In the genomic region with DNA sequence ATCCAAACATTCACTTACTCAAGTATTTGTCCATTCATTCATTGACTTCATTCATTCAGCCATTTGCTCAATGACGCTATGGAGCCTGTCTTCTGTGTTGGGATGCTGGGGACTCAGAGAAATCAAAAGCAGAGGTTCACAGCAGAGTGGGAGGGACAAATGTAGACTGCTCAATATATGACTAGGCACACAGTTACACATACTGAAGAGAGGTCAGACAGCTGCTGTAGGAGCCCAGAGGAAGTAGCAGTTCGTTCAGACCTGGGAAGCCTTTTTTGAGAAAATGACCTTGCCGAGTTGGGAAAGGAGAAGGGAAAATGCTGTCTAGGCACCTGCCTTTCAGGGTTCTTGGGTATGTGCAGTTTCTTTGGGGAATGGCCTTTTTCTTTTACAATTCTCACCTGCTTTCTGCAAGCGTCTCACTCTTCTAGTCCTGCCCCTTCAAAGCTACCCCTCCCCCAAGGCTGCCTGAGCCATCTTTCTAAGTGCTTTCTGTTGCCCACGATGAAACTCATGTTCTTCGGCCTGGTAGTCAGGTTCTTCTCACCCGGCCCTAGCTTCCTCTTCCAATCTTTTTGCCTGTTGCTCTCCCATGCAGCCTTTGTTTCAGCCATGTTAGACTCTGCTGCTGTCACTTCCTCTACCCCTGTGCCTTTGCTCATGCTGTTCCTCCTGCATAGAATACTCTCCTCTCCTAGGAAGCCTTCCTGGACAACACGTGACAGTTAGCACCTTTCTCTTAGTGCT, we compare ENCODE assay signal across 18 cellular contexts. TPM values are rescaled to one million over a fixed set of nuclear protein-coding genes. Genes with fewer than 3 reads are reported as not detected.
A peak's percentile ranks its signal among the peaks of the same experiment; 100 is the strongest.
DNase-seq lines count a peak whose midpoint lies in the region; ATAC-seq and TF ChIP-seq lines count a peak whose summit lies in the region.
"Had no signal": no experiment of that assay in that cellular context is flagged by ENCODE, and none has a peak within 500 bp of the region (broad histone marks: within the 10 kb centered on the region; RNA-seq: fewer than 3 reads in every experiment).

No MANE protein-coding gene starts in this region.

- peak overlapping the region; percentile 92 for H3K27ac ChIP-seq in subcutaneous abdominal adipose tissue (ENCODE audit: low read depth, low read length)
- H3K27ac ChIP-seq in CD4-positive, alpha-beta T cell (ENCODE audit: low read depth, low read length) = no peak overlapping the region
- H3K27ac ChIP-seq: 22Rv1, epithelial cell of prostate had no signal

- H3K36me3 Mint-ChIP-seq in CD4-positive, alpha-beta T cell (ENCODE audit: low read depth) = peaks cover 7% of the 10 kb centered on the region

- CTCF ChIA-PET in CD4-positive, alpha-beta T cell (lab: Charles Lee) = interaction anchor here (0.6 kb wide), 1 partner anchor 632 kb away, joined by 3 read pairs; no protein-coding TSS in a partner anchor

- H3K9me3 Mint-ChIP-seq in CD4-positive, alpha-beta T cell = no peaks in the 10 kb centered on the region
- H3K9me3 Mint-ChIP-seq: activated T-cell treated with anti-CD3 and anti-CD28 coated beads, Interleukin-2, amount 50 U/mL, for 4 hours; CD8-positive, alpha-beta T cell; stimulated activated naive CD8-positive, alpha-beta T cell treated with anti-CD3 and anti-CD28 coated beads, Interleukin-15, Interleukin-2, amounts not matched to agents 100 ng/mL and 50 ng/mL, for 24 hours had no signal

- POLR2A ChIA-PET in CD4-positive, alpha-beta T cell (lab: Charles Lee) = no interaction called here

- ATAC-seq in HG02870 (IDR thresholded peaks at IDR 0.05; ENCODE audit: unreplicated experiment) (peak; percentile 30), HG02840 (IDR thresholded peaks at IDR 0.05; ENCODE audit: low FRiP score, unreplicated experiment) (no peak), HG02623 (IDR thresholded peaks at IDR 0.05; ENCODE audit: unreplicated experiment) (no peak)
- ATAC-seq in CD4-positive, alpha-beta T cell (ENCODE audit: poor library complexity) = no peak
- ATAC-seq: activated CD4-positive, alpha-beta T cell treated with anti-CD3 and anti-CD28 coated beads for 36 hours; activated T-cell treated with anti-CD3 and anti-CD28 coated beads, Interleukin-2, amount 50 U/mL, for 4 hours; CD8-positive, alpha-beta T cell had no signal

- no peaks in the 10 kb centered on the region for H3K27me3 ChIP-seq in subcutaneous abdominal adipose tissue (ENCODE audit: control insufficient read depth in 5 of 5, insufficient read depth in 4 of 5, low read length in 5 of 5)
- H3K27me3 ChIP-seq in CD4-positive, alpha-beta T cell (ENCODE audit: control insufficient read depth, insufficient read depth, low read length) = no peaks in the 10 kb centered on the region

- peaks cover 3 to 54% (median 48%) of the 10 kb centered on the region in 5 donors for H3K4me1 ChIP-seq in subcutaneous abdominal adipose tissue (ENCODE audit: control insufficient read depth in 5 of 5, insufficient read depth in 5 of 5, low read length in 5 of 5)

- no peak overlapping the region for H3K27ac Mint-ChIP-seq in CD4-positive, alpha-beta T cell
- H3K27ac Mint-ChIP-seq: activated CD4-positive, alpha-beta T cell treated with anti-CD3 and anti-CD28 coated beads for 36 hours; CD8-positive, alpha-beta T cell; stimulated activated naive CD8-positive, alpha-beta T cell treated with anti-CD3 and anti-CD28 coated beads, Interleukin-15, Interleukin-2, amounts not matched to agents 100 ng/mL and 50 ng/mL, for 24 hours had no signal

- intact Hi-C loops in CD4-positive, alpha-beta T cell (cut with DNase I, micrococcal nuclease) = loop anchor here in 1 of 2 experiments (5.0 to 10.0 kb wide), 5 partner anchors 571 to 1636 kb away; partner anchors contain the start of genes C2CD3, EMSY, GVQW3 and POLD3

- no peaks in the 10 kb centered on the region for H3K9me3 ChIP-seq in subcutaneous abdominal adipose tissue (ENCODE audit: control insufficient read depth in 5 of 5, low read length in 5 of 5)
- H3K9me3 ChIP-seq in CD4-positive, alpha-beta T cell (ENCODE audit: control insufficient read depth, low read length) = no peaks in the 10 kb centered on the region

- no peak overlapping the region for H3K9ac ChIP-seq in subcutaneous abdominal adipose tissue (ENCODE audit: low read length in 5 of 5)

- no peaks in the 10 kb centered on the region for H3K36me3 ChIP-seq in subcutaneous abdominal adipose tissue (ENCODE audit: control insufficient read depth in 5 of 5, insufficient read depth in 5 of 5, low read length in 5 of 5)

- H3K27me3 Mint-ChIP-seq in CD4-positive, alpha-beta T cell = no peaks in the 10 kb centered on the region
- H3K27me3 Mint-ChIP-seq: activated CD4-positive, alpha-beta T cell treated with anti-CD3 and anti-CD28 coated beads for 36 hours had no signal

- no peak overlapping the region for H3K4me3 ChIP-seq in subcutaneous abdominal adipose tissue (ENCODE audit: low read depth in 1 of 5, low read length in 5 of 5)
- H3K4me3 ChIP-seq: PC-9 had no signal

- TF ChIP-seq CTCF in CD4-positive, alpha-beta T cell (IDR thresholded peaks at IDR 0.05) = no peak

- DNase-seq in SIG-M5 treated with dmso at 0.1 percent for 504 hours (lab: John Stamatoyannopoulos, UW; ENCODE audit: unreplicated experiment) (peak; percentile 56), SIG-M5 (lab: John Stamatoyannopoulos, UW) (no peak), NOMO-1 treated with dmso at 0.1 percent for 144 hours (lab: John Stamatoyannopoulos, UW; ENCODE audit: unreplicated experiment) (peak; percentile 47)
- no peak for DNase-seq in CD4-positive, alpha-beta T cell
- DNase-seq: activated CD4-positive, alpha-beta T cell treated with anti-CD3 and anti-CD28 coated beads for 36 hours; activated T-cell treated with anti-CD3 and anti-CD28 coated beads, Interleukin-2, amount 50 U/mL, for 4 hours; kidney; NCI-H1092; NCI-H2227 treated with DMSO at 0.1 percent for 48 hours; PC-9 had no signal

- no peak overlapping the region for H3K4me3 Mint-ChIP-seq in CD4-positive, alpha-beta T cell
- H3K4me3 Mint-ChIP-seq: activated CD4-positive, alpha-beta T cell treated with anti-CD3 and anti-CD28 coated beads for 36 hours; activated T-cell treated with anti-CD3 and anti-CD28 coated beads, Interleukin-2, amount 50 U/mL, for 4 hours; CD8-positive, alpha-beta T cell; stimulated activated naive CD8-positive, alpha-beta T cell treated with anti-CD3 and anti-CD28 coated beads, Interleukin-15, Interleukin-2, amounts not matched to agents 100 ng/mL and 50 ng/mL, for 24 hours had no signal

- H3K4me1 Mint-ChIP-seq in CD4-positive, alpha-beta T cell (ENCODE audit: low read depth) = peaks cover 18% of the 10 kb centered on the region

RNA-seq across cellular contexts. Expression of gene UVRAG, which starts 4.2 kb away (rescaled TPM):
- total RNA-seq in CD4-positive, alpha-beta T cell = 10 to 100 TPM; 16.5 to 19.5 TPM

RNA-seq across cellular contexts. Expression of gene DGAT2, which starts 42.2 kb away (rescaled TPM):
- under 1 TPM; 0.19 to 0.25 TPM for total RNA-seq in CD4-positive, alpha-beta T cell
- total RNA-seq: CD8-positive, alpha-beta T cell had no signal

Comparison
In these comparisons a context has a peak if more than half of its experiments do, and no peak if none do; other contexts are left out.
1. DNase-seq: peak in SIG-M5 treated with dmso at 0.1 percent for 504 hours (single experiment) and NOMO-1 treated with dmso at 0.1 percent for 144 hours (single experiment); none in SIG-M5 (single experiment) and CD4-positive, alpha-beta T cell (0 of 10).